18 cellular contexts compared by ENCODE assay signal in the genomic region with DNA sequence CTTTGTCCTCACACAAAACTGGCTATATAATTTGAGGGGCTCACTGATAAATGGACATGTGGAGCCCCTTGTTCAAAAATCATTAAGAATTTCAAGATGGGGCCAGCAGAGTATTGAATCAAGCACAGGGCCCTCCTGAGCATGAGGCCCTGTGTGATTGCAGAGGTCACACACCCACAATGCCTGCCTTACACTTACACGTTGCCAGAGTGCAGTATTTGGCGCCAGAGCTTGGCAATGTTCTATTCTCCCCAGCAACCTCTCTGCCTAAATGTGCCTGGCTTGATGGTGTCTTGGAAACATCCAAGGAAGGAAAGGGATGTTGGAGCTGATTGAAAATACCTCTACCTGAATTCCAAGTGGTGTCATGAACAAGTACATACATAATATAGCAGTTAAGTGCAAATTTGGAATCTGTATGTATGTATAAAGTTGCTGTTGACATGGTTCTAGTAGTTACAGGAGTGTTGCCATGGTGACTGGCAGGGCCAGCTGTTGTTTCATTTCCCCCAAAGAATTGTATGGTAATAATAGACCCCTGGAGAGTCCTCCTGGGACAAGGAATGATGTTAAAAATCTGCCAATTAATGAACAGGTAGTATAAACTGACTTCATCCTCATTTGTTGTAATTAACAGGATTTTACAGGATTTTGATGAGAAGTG.
A peak's percentile ranks its signal among the peaks of the same experiment; 100 is the strongest.
DNase-seq lines count a peak whose midpoint lies in the region; ATAC-seq and TF ChIP-seq lines count a peak whose summit lies in the region.
"Had no signal": no experiment of that assay in that cellular context is flagged by ENCODE, and none has a peak within 500 bp of the region (broad histone marks: within the 10 kb centered on the region; RNA-seq: fewer than 3 reads in every experiment).

No MANE protein-coding gene starts in this region.

- CTCF ChIA-PET in CD8-positive, alpha-beta T cell (lab: Charles Lee), result no interaction called here

- no peak for TF ChIP-seq CTCF in CD8-positive, alpha-beta T cell (IDR thresholded peaks at IDR 0.05)

- ATAC-seq in CD8-positive, alpha-beta T cell, result no peak
- ATAC-seq: T-helper 17 cell had no signal

- H4K8ac ChIP-seq in trophoblast cell (ENCODE audit: low read depth, low read length), result no peak overlapping the region

- intact Hi-C loops in CD8-positive, alpha-beta T cell (cut with DNase I, micrococcal nuclease), result no loop called here

- peaks cover 50% of the 10 kb centered on the region for H3K4me1 ChIP-seq in SJCRH30
- peaks cover 6 to 8% of the 10 kb centered on the region in 2 experiments for H3K4me1 ChIP-seq in trophoblast cell (ENCODE audit: control insufficient read depth in 1 of 2, insufficient read depth in 2 of 2, low read length in 2 of 2)
- no peaks in the 10 kb centered on the region for H3K4me1 ChIP-seq in CD8-positive, alpha-beta T cell (ENCODE audit: insufficient read depth, low read length)

- H4K91ac ChIP-seq in trophoblast cell (ENCODE audit: low read depth, low read length), result no peak overlapping the region

- no peak overlapping the region for H3K27ac Mint-ChIP-seq in CD8-positive, alpha-beta T cell
- H3K27ac Mint-ChIP-seq: T-helper 17 cell had no signal

- H3K27me3 ChIP-seq in SJCRH30, result no peaks in the 10 kb centered on the region
- H3K27me3 ChIP-seq in trophoblast cell (ENCODE audit: insufficient read depth, low read length), result no peaks in the 10 kb centered on the region
- H3K27me3 ChIP-seq in CD8-positive, alpha-beta T cell (ENCODE audit: insufficient read depth, low read length), result no peaks in the 10 kb centered on the region

- no peak overlapping the region for H2BK5ac ChIP-seq in trophoblast cell (ENCODE audit: low read depth, low read length, poor library complexity)

- peak; percentile 36 for DNase-seq in NCI-H748 (lab: John Stamatoyannopoulos, UW; ENCODE audit: unreplicated experiment)
- DNase-seq in NCI-H748 treated with DMSO at 0.1 percent for 48 hours (lab: John Stamatoyannopoulos, UW), result no peak
- DNase-seq in NCI-H1694 (lab: John Stamatoyannopoulos, UW), result peak; percentile 57
- peak; percentile 71 to 86 for DNase-seq in SJCRH30
- no peak for DNase-seq in trophoblast cell
- no peak for DNase-seq in DMS79 (lab: John Stamatoyannopoulos, UW)
- DNase-seq in stimulated activated CD4-positive, alpha-beta T cell treated with anti-CD3 and anti-CD28 coated beads, Interleukin-4, amount 100 ng/mL, for 1 hour, result no peak
- DNase-seq in CD8-positive, alpha-beta T cell, result no peak
- DNase-seq: DND-41, GOT3, KBM-7, NCI-H1048, NCI-H187, NCI-H526, OCI-M1, RPMI8226, T-helper 17 cell had no signal

- no peak overlapping the region for H3K4me3 ChIP-seq in SJCRH30
- H3K4me3 ChIP-seq in trophoblast cell (ENCODE audit: low read depth, low read length), result no peak overlapping the region
- no peak overlapping the region for H3K4me3 ChIP-seq in CD8-positive, alpha-beta T cell (ENCODE audit: low read depth, low read length)

- POLR2A ChIA-PET in CD8-positive, alpha-beta T cell (lab: Charles Lee), result no interaction called here

- no peak overlapping the region for H4K12ac ChIP-seq in trophoblast cell (ENCODE audit: low read depth, low read length)

- H3K4me2 ChIP-seq in trophoblast cell (ENCODE audit: low read length), result no peak overlapping the region

- no peak overlapping the region for H3K14ac ChIP-seq in trophoblast cell (ENCODE audit: low read length)

- peaks cover 23% of the 10 kb centered on the region for H3K27me3 Mint-ChIP-seq in CD8-positive, alpha-beta T cell (ENCODE audit: low read depth)

- no peaks in the 10 kb centered on the region for H3K9me3 Mint-ChIP-seq in CD8-positive, alpha-beta T cell

- no peak overlapping the region for H2AK5ac ChIP-seq in trophoblast cell (ENCODE audit: low read length)

- H3K79me2 ChIP-seq in trophoblast cell (ENCODE audit: control insufficient read depth, insufficient read depth, low read length, poor library complexity), result no peaks in the 10 kb centered on the region

- peaks cover 2% of the 10 kb centered on the region for H3K79me1 ChIP-seq in trophoblast cell (ENCODE audit: low read length)

- H3K36me3 ChIP-seq in SJCRH30 (no peaks in the 10 kb centered on the region), trophoblast cell (ENCODE audit: control insufficient read depth in 1 of 2, insufficient read depth in 2 of 2, low read length in 2 of 2) (no peaks in the 10 kb centered on the region)
- no peaks in the 10 kb centered on the region for H3K36me3 ChIP-seq in CD8-positive, alpha-beta T cell (ENCODE audit: insufficient read depth, low read length)

- H3K23ac ChIP-seq in trophoblast cell (ENCODE audit: low read length), result no peak overlapping the region

- no peaks in the 10 kb centered on the region for H3K4me1 Mint-ChIP-seq in CD8-positive, alpha-beta T cell (ENCODE audit: low read depth)
- H3K4me1 Mint-ChIP-seq: T-helper 17 cell had no signal

- no peaks in the 10 kb centered on the region for H3K36me3 Mint-ChIP-seq in CD8-positive, alpha-beta T cell

- H3K4me3 Mint-ChIP-seq in CD8-positive, alpha-beta T cell, result no peak overlapping the region
- H3K4me3 Mint-ChIP-seq: T-helper 17 cell had no signal

- H3K18ac ChIP-seq in trophoblast cell (ENCODE audit: low read length), result no peak overlapping the region

- peak overlapping the region; percentile 50 for H3K27ac ChIP-seq in SJCRH30
- no peak overlapping the region for H3K27ac ChIP-seq in trophoblast cell (ENCODE audit: low read depth, low read length)
- H3K27ac ChIP-seq in CD8-positive, alpha-beta T cell (ENCODE audit: low read depth, low read length), result no peak overlapping the region
- H3K27ac ChIP-seq: C4-2B had no signal

- peak overlapping the region; percentile 12 for H2BK12ac ChIP-seq in trophoblast cell (ENCODE audit: low read length)

- WGBS in trophoblast cell (ENCODE audit: extremely low coverage, insufficient coverage, insufficient read length), result no CpG with 5 or more reads among the region's 2 CpGs

- H3K9me3 ChIP-seq in SJCRH30 (replicated peaks), result no peaks in the 10 kb centered on the region
- H3K9me3 ChIP-seq in trophoblast cell (ENCODE audit: insufficient read depth, low read depth, low read length), result no peaks in the 10 kb centered on the region
- no peaks in the 10 kb centered on the region for H3K9me3 ChIP-seq in CD8-positive, alpha-beta T cell (ENCODE audit: low read length)

- H2AFZ ChIP-seq in trophoblast cell (ENCODE audit: insufficient read depth, low read length, poor library complexity), result no peak overlapping the region

- no peak overlapping the region for H3K9ac ChIP-seq in trophoblast cell (ENCODE audit: low read length)

- no peak overlapping the region for H2BK120ac ChIP-seq in trophoblast cell (ENCODE audit: insufficient read depth, low read length, poor library complexity)

- no peak overlapping the region for H3K4ac ChIP-seq in trophoblast cell (ENCODE audit: low read depth, low read length)

Comparison
In these comparisons a context has a peak if more than half of its experiments do, and no peak if none do; other contexts are left out.
1. DNase-seq: peak in NCI-H748 (single experiment), NCI-H1694 (single experiment) and SJCRH30 (2 of 2); none in NCI-H748 treated with DMSO at 0.1 percent for 48 hours (single experiment), trophoblast cell (0 of 2), DMS79 (single experiment), stimulated activated CD4-positive, alpha-beta T cell treated with anti-CD3 and anti-CD28 coated beads, Interleukin-4, amount 100 ng/mL, for 1 hour (single experiment) and CD8-positive, alpha-beta T cell (0 of 7).